In genomic region chr1:184329962-184330868, GRCh38 we compare ENCODE assay signal across 16 cellular contexts. TPM values are rescaled to one million over a fixed set of nuclear protein-coding genes. Genes with fewer than 3 reads are reported as not detected.
DNase-seq lines count a peak whose midpoint lies in the region; ATAC-seq, FAIRE-seq and TF ChIP-seq lines count a peak whose summit lies in the region.
"Had no signal": no experiment of that assay in that cellular context is flagged by ENCODE, and none has a peak within 500 bp of the region (broad histone marks: within the 10 kb centered on the region; RNA-seq: fewer than 3 reads in every experiment).

No MANE protein-coding gene starts in this region.

- H3K36me3 ChIP-seq in hepatocyte (replicated peaks; ENCODE audit: insufficient read depth, low read depth) (no peaks in the 10 kb centered on the region), gastrocnemius medialis (no peaks in the 10 kb centered on the region)
- H3K36me3 ChIP-seq: ovary had no signal

- H3K9me3 ChIP-seq in hepatocyte (ENCODE audit: low read depth) = no peaks in the 10 kb centered on the region
- no peaks in the 10 kb centered on the region for H3K9me3 ChIP-seq in gastrocnemius medialis
- H3K9me3 ChIP-seq: ovary had no signal

- no peak overlapping the region for H3K4me3 Mint-ChIP-seq in stimulated activated effector memory CD8-positive, alpha-beta T cell treated with anti-CD3 and anti-CD28 coated beads, Interleukin-12 subunit alpha, Interleukin-12 subunit beta, amount 100 ng/mL, for 72 hours
- H3K4me3 Mint-ChIP-seq: activated CD8-positive, alpha-beta T cell treated with anti-CD3 and anti-CD28 coated beads, Interleukin-2, amount 10 ng/mL, durations not matched to agents 7 days and 5 days; activated T-helper 17 cell treated with anti-CD3 and anti-CD28 coated beads, Interleukin-2, amount 50 U/mL, for 72 hours; H9 had no signal

- no peaks in the 10 kb centered on the region for H3K9me2 ChIP-seq in hepatocyte (replicated peaks; ENCODE audit: insufficient read depth)

- H3K27ac Mint-ChIP-seq in stimulated activated effector memory CD8-positive, alpha-beta T cell treated with anti-CD3 and anti-CD28 coated beads, Interleukin-12 subunit alpha, Interleukin-12 subunit beta, amount 100 ng/mL, for 72 hours = no peak overlapping the region
- H3K27ac Mint-ChIP-seq: activated CD8-positive, alpha-beta T cell treated with anti-CD3 and anti-CD28 coated beads, Interleukin-2, amount 10 ng/mL, durations not matched to agents 7 days and 5 days; activated T-helper 17 cell treated with anti-CD3 and anti-CD28 coated beads, Interleukin-2, amount 50 U/mL, for 72 hours had no signal

- no peaks in the 10 kb centered on the region for H4K20me1 ChIP-seq in hepatocyte (ENCODE audit: insufficient read depth, poor library complexity, severe bottlenecking)

- intact Hi-C loops in gastrocnemius medialis (cut with DNase I; ENCODE audit: low total_unique reads) = no loop called here

- no peak overlapping the region for H3K27ac ChIP-seq in hepatocyte
- H3K27ac ChIP-seq in gastrocnemius medialis = peak overlapping the region in 3 of 4 donors; percentile 14 to 24 (median 21)
- H3K27ac ChIP-seq: dorsolateral prefrontal cortex, ovary had no signal

- FAIRE-seq in TTC549 (lab: Jason Lieb, UNC) = peak; percentile 48

- in situ Hi-C loops in gastrocnemius medialis (cut with MboI; ENCODE audit: low sequenced_read_pairs in 4 of 4) = no loop called here

- 91% methylated on average over 7 of the region's 7 CpGs for WGBS in hepatocyte (ENCODE audit: low lambda C conversion rate, missing lambda C conversion rate)

- DNase-seq in dermis microvascular lymphatic vessel endothelial cell (ENCODE audit: low read depth in 2 of 2) = peak; percentile 90 to 92
- peak; percentile 10 for DNase-seq in hepatocyte (ENCODE audit: low spot score)
- DNase-seq in gastrocnemius medialis = no peak
- no peak for DNase-seq in stimulated activated effector memory CD8-positive, alpha-beta T cell treated with anti-CD3 and anti-CD28 coated beads, Interleukin-12 subunit alpha, Interleukin-12 subunit beta, amount 100 ng/mL, for 72 hours (ENCODE audit: low spot score in 2 of 2)
- no peak for DNase-seq in NCI-H82 (lab: John Stamatoyannopoulos, UW)
- DNase-seq: activated CD8-positive, alpha-beta T cell treated with anti-CD3 and anti-CD28 coated beads, Interleukin-2, amount 10 ng/mL, durations not matched to agents 7 days and 5 days; amniotic stem cell; C1 segment of cervical spinal cord; dorsolateral prefrontal cortex; H9; NCI-H2171 treated with DMSO at 0.1 percent for 48 hours; ovary; stimulated activated CD4-positive, alpha-beta T cell treated with anti-CD3 and anti-CD28 coated beads, Interleukin-15, amount 100 ng/mL, for 24 hours had no signal

- H3K9me3 Mint-ChIP-seq in stimulated activated effector memory CD8-positive, alpha-beta T cell treated with anti-CD3 and anti-CD28 coated beads, Interleukin-12 subunit alpha, Interleukin-12 subunit beta, amount 100 ng/mL, for 72 hours = peaks cover 2% of the 10 kb centered on the region
- H3K9me3 Mint-ChIP-seq: activated T-helper 17 cell treated with anti-CD3 and anti-CD28 coated beads, Interleukin-2, amount 50 U/mL, for 72 hours had no signal

- no peak for TF ChIP-seq CTCF in hepatocyte (IDR thresholded peaks at IDR 0.05; ENCODE audit: poor library complexity)
- TF ChIP-seq CTCF in gastrocnemius medialis (IDR thresholded peaks at IDR 0.05 in 4 of 5, conservative IDR thresholded peaks at IDR 0.05 in 1 of 5) = no peak

- no peaks in the 10 kb centered on the region for H3K36me3 Mint-ChIP-seq in stimulated activated effector memory CD8-positive, alpha-beta T cell treated with anti-CD3 and anti-CD28 coated beads, Interleukin-12 subunit alpha, Interleukin-12 subunit beta, amount 100 ng/mL, for 72 hours

- ATAC-seq in gastrocnemius medialis = peak; percentile 46 to 62
- no peak for ATAC-seq in stimulated activated effector memory CD8-positive, alpha-beta T cell treated with anti-CD3 and anti-CD28 coated beads, Interleukin-12 subunit alpha, Interleukin-12 subunit beta, amount 100 ng/mL, for 72 hours
- ATAC-seq in GM18519 (IDR thresholded peaks at IDR 0.05; ENCODE audit: low FRiP score, unreplicated experiment) = no peak
- ATAC-seq: activated CD8-positive, alpha-beta T cell treated with anti-CD3 and anti-CD28 coated beads, Interleukin-2, amount 10 ng/mL, durations not matched to agents 7 days and 5 days; activated T-helper 17 cell treated with anti-CD3 and anti-CD28 coated beads, Interleukin-2, amount 50 U/mL, for 72 hours had no signal

- H3K4me1 ChIP-seq in hepatocyte (ENCODE audit: insufficient read depth) (no peaks in the 10 kb centered on the region), gastrocnemius medialis (peaks cover 0 to 17% of the 10 kb centered on the region in 2 donors)

- no peak overlapping the region for H3K4me2 ChIP-seq in hepatocyte

- H3K27me3 ChIP-seq in hepatocyte (no peaks in the 10 kb centered on the region), gastrocnemius medialis (no peaks in the 10 kb centered on the region)
- H3K27me3 ChIP-seq: ovary had no signal

- H3K4me3 ChIP-seq in hepatocyte = no peak overlapping the region
- H3K4me3 ChIP-seq in gastrocnemius medialis = no peak overlapping the region
- H3K4me3 ChIP-seq: dorsolateral prefrontal cortex, ovary had no signal

- H3K79me2 ChIP-seq in hepatocyte = no peaks in the 10 kb centered on the region

- no peak for TF ChIP-seq POLR2A in gastrocnemius medialis (IDR thresholded peaks at IDR 0.05)

- H3K4me1 Mint-ChIP-seq in stimulated activated effector memory CD8-positive, alpha-beta T cell treated with anti-CD3 and anti-CD28 coated beads, Interleukin-12 subunit alpha, Interleukin-12 subunit beta, amount 100 ng/mL, for 72 hours = no peaks in the 10 kb centered on the region
- H3K4me1 Mint-ChIP-seq: activated T-helper 17 cell treated with anti-CD3 and anti-CD28 coated beads, Interleukin-2, amount 50 U/mL, for 72 hours; H9 had no signal

- H2AFZ ChIP-seq in hepatocyte = no peak overlapping the region

RNA-seq across cellular contexts. Expression of gene C1orf21, which starts 56.6 kb away (rescaled TPM):
- total RNA-seq in dermis microvascular lymphatic vessel endothelial cell (5.5 and 18.0 TPM in 2 replicates), hepatocyte (37.9 and 47.0 TPM in 2 replicates), gastrocnemius medialis (100 to 1,000 TPM; 106 to 206 (median 154) TPM)
- 26.9 and 29.7 TPM in 2 replicates for polyA plus RNA-seq in hepatocyte

Comparison
In these comparisons a context has a peak if more than half of its experiments do, and no peak if none do; other contexts are left out.
1. DNase-seq: peak in dermis microvascular lymphatic vessel endothelial cell (2 of 2) and hepatocyte (single experiment); none in gastrocnemius medialis (0 of 2), stimulated activated effector memory CD8-positive, alpha-beta T cell treated with anti-CD3 and anti-CD28 coated beads, Interleukin-12 subunit alpha, Interleukin-12 subunit beta, amount 100 ng/mL, for 72 hours (0 of 2) and NCI-H82 (single experiment).
2. ATAC-seq: peak in gastrocnemius medialis (2 of 2); none in stimulated activated effector memory CD8-positive, alpha-beta T cell treated with anti-CD3 and anti-CD28 coated beads, Interleukin-12 subunit alpha, Interleukin-12 subunit beta, amount 100 ng/mL, for 72 hours (single experiment) and GM18519 (single experiment).